ENCODE assay signal across 20 cellular contexts in genomic region chr15:31552482-31553099, GRCh38.
"Had no signal": no experiment of that assay in that cellular context is flagged by ENCODE, and none has a peak within 500 bp of the region (broad histone marks: within the 10 kb centered on the region; RNA-seq: fewer than 3 reads in every experiment).

No MANE protein-coding gene starts in this region.

- H3K4me1 Mint-ChIP-seq: naive B cell, T-cell had no signal

- H3K27me3 ChIP-seq: brain microvascular endothelial cell, gastrocnemius medialis, heart right ventricle, neural progenitor cell, pancreas, sigmoid colon, spleen had no signal

- ATAC-seq: activated CD4-positive, CD25-positive, alpha-beta regulatory T cell treated with anti-CD3 and anti-CD28 coated beads, Interleukin-2, amount 50 U/mL, for 24 hours; activated naive CD4-positive, alpha-beta T cell treated with anti-CD3 and anti-CD28 coated beads, Interleukin-2, amount 50 U/mL, for 72 hours; gastrocnemius medialis; heart right ventricle; left colon; pancreas; stimulated activated naive CD8-positive, alpha-beta T cell treated with anti-CD3 and anti-CD28 coated beads, Interleukin-15, amount 100 ng/mL, for 72 hours; T-cell had no signal

- H3K36me3 Mint-ChIP-seq: activated naive CD4-positive, alpha-beta T cell treated with anti-CD3 and anti-CD28 coated beads, Interleukin-2, amount 50 U/mL, for 72 hours; naive B cell; neural progenitor cell; T-cell; type B pancreatic cell had no signal

- H3K4me3 Mint-ChIP-seq: naive B cell, neural progenitor cell, T-cell, type B pancreatic cell had no signal

- H3K9me3 Mint-ChIP-seq: activated naive CD4-positive, alpha-beta T cell treated with anti-CD3 and anti-CD28 coated beads, Interleukin-2, amount 50 U/mL, for 72 hours; activated T-helper 2 cell treated with anti-CD3 and anti-CD28 coated beads, Interferon-gamma antibody, Interleukin-2, Interleukin-4, amounts not matched to agents 10 μg/mL and 5 μg/mL and 100 μg/mL, durations not matched to agents 14 hours and 24 hours and 36 hours; naive B cell; neural progenitor cell; stimulated activated naive CD8-positive, alpha-beta T cell treated with anti-CD3 and anti-CD28 coated beads, Interleukin-15, amount 100 ng/mL, for 72 hours; T-cell; type B pancreatic cell had no signal

- H3K36me3 ChIP-seq: brain microvascular endothelial cell, gastrocnemius medialis, heart right ventricle, neural progenitor cell, pancreas, sigmoid colon, spleen had no signal

- H3K27ac Mint-ChIP-seq: activated T-helper 2 cell treated with anti-CD3 and anti-CD28 coated beads, Interferon-gamma antibody, Interleukin-2, Interleukin-4, amounts not matched to agents 10 μg/mL and 5 μg/mL and 100 μg/mL, durations not matched to agents 14 hours and 24 hours and 36 hours; neural progenitor cell; T-cell; type B pancreatic cell had no signal

- H2AFZ ChIP-seq: neural progenitor cell had no signal

- H3K27ac ChIP-seq: brain microvascular endothelial cell, gastrocnemius medialis, heart right ventricle, neural progenitor cell, pancreas, sigmoid colon, spleen had no signal

- DNase-seq: activated CD4-positive, alpha-beta T cell treated with anti-CD3 and anti-CD28 coated beads, Interleukin-2, amount 50 U/mL, for 4 hours; amygdala; brain microvascular endothelial cell; cerebellar nuclear complex; effector CD8-positive, alpha-beta T cell; gastrocnemius medialis; heart right ventricle; left colon; naive B cell; pancreas; sigmoid colon; spleen; stimulated activated naive CD8-positive, alpha-beta T cell treated with anti-CD3 and anti-CD28 coated beads, Interleukin-15, amount 100 ng/mL, for 72 hours; T-cell; T-helper 9 cell had no signal

- H3K4me3 ChIP-seq: gastrocnemius medialis, heart right ventricle, neural progenitor cell, pancreas, sigmoid colon, spleen had no signal

- FAIRE-seq: pancreas had no signal

- H3K9ac ChIP-seq: neural progenitor cell had no signal

- H3K27me3 Mint-ChIP-seq: type B pancreatic cell had no signal

- H3K4me1 ChIP-seq: pancreas, sigmoid colon had no signal

- H3K4me2 ChIP-seq: neural progenitor cell had no signal

- H3K9me3 ChIP-seq: gastrocnemius medialis, heart right ventricle, pancreas, sigmoid colon, spleen had no signal
